ENCODE assay signal across 8 cellular contexts in genomic region chr3:71724584-71725278, GRCh38. TPM values are rescaled to one million over a fixed set of nuclear protein-coding genes. Genes with fewer than 3 reads are reported as not detected.
DNase-seq lines count a peak whose midpoint lies in the region; ATAC-seq and TF ChIP-seq lines count a peak whose summit lies in the region.

No MANE protein-coding gene starts in this region.

- H3K4ac ChIP-seq in IMR-90 (ENCODE audit: low read depth, low read length) = no peak overlapping the region

- peak overlapping the region; percentile 88 for H3K4me3 Mint-ChIP-seq in activated CD8-positive, alpha-beta memory T cell treated with anti-CD3 and anti-CD28 coated beads, Interleukin-2, amount 10 ng/mL, durations not matched to agents 7 days and 5 days

- H3K79me1 ChIP-seq in IMR-90 (ENCODE audit: low read depth in 1 of 2, low read length in 2 of 2) = no peaks in the 10 kb centered on the region

- no peak overlapping the region for H4K91ac ChIP-seq in IMR-90 (ENCODE audit: insufficient read depth, low read depth, low read length)

- H4K20me1 ChIP-seq in IMR-90 (ENCODE audit: insufficient read depth, low read length) (no peaks in the 10 kb centered on the region), fibroblast of lung (ENCODE audit: control insufficient read depth, extremely low read depth, insufficient read depth, low read length) (no peaks in the 10 kb centered on the region), neural cell (ENCODE audit: insufficient read depth) (no peaks in the 10 kb centered on the region)

- H3K79me2 ChIP-seq in fibroblast of lung (ENCODE audit: control insufficient read depth, insufficient read depth, low read length) (no peaks in the 10 kb centered on the region), neural cell (replicated peaks; ENCODE audit: insufficient read depth, low read length) (peaks cover 7% of the 10 kb centered on the region)

- no peak overlapping the region for H2BK20ac ChIP-seq in IMR-90 (ENCODE audit: low read depth, low read length)

- H2BK120ac ChIP-seq in IMR-90 (ENCODE audit: low read depth, low read length) = no peak overlapping the region

- H3K4me3 ChIP-seq in BE2C (ENCODE audit: low read depth, low read length) (peak overlapping the region; percentile 73), IMR-90 (ENCODE audit: insufficient read depth, low read depth, low read length) (peak overlapping the region; percentile 55), fibroblast of lung (replicated peaks in 1 of 4; ENCODE audit: control extremely low read depth in 1 of 4, insufficient read depth in 1 of 4, low read depth in 3 of 4, low read length in 4 of 4) (peak overlapping the region; percentile 64 to 77 (median 73)), neural cell (ENCODE audit: low read length) (peak overlapping the region; percentile 89), aorta (ENCODE audit: low read length in 2 of 2) (peak overlapping the region; percentile 93 to 97)

- H3K9me3 Mint-ChIP-seq in activated CD8-positive, alpha-beta memory T cell treated with anti-CD3 and anti-CD28 coated beads, Interleukin-2, amount 10 ng/mL, durations not matched to agents 7 days and 5 days (ENCODE audit: low read depth) = no peaks in the 10 kb centered on the region

- BruUV-seq in IMR-90 (replicated peaks; lab: Mats Ljungman, UMichigan) = no TSS peak

- DNase-seq in BE2C = peak; percentile 53
- no peak for DNase-seq in IMR-90
- DNase-seq in activated CD8-positive, alpha-beta memory T cell treated with anti-CD3 and anti-CD28 coated beads, Interleukin-2, amount 10 ng/mL, durations not matched to agents 7 days and 5 days = peak; percentile 54
- DNase-seq in fibroblast of lung (ENCODE audit: low read depth in 2 of 2) = no peak
- peak; percentile 64 to 83 for DNase-seq in aorta
- no peak for DNase-seq in amniotic stem cell (lab: John Stamatoyannopoulos, UW)

- WGBS in IMR-90 (ENCODE audit: extremely low coverage in 2 of 2, insufficient read length in 1 of 2), 2 experiments = 0% methylated on average over 18 of the region's 75 CpGs; no CpG with 5 or more reads in 1 of the 2 experiments
- WGBS in aorta, 2 donors = 1% methylated on average over 57 to 75 of the region's 75 CpGs

- no peak overlapping the region for H4K5ac ChIP-seq in IMR-90 (ENCODE audit: low read depth, low read length)

- TF ChIP-seq CTCF in BE2C (IDR thresholded peaks at IDR 0.05; ENCODE audit: low read depth, low read length) (no peak), IMR-90 (conservative IDR thresholded peaks at IDR 0.05; ENCODE audit: low read depth, low read length) (no peak), fibroblast of lung (conservative IDR thresholded peaks at IDR 0.05 in 1 of 2, IDR thresholded peaks at IDR 0.05 in 1 of 2; ENCODE audit: low read depth in 1 of 2, low read length in 2 of 2) (no peak), neural cell (IDR thresholded peaks at IDR 0.05; ENCODE audit: poor library complexity, severe bottlenecking) (peak; percentile 12)

- no peaks in the 10 kb centered on the region for H3K9me3 ChIP-seq in BE2C
- H3K9me3 ChIP-seq in IMR-90 (ENCODE audit: control insufficient read depth, insufficient read depth, low read length) = no peaks in the 10 kb centered on the region
- no peaks in the 10 kb centered on the region for H3K9me3 ChIP-seq in fibroblast of lung (ENCODE audit: control insufficient read depth, insufficient read depth, low read depth, low read length)
- H3K9me3 ChIP-seq in neural cell (ENCODE audit: low read length) = no peaks in the 10 kb centered on the region
- no peaks in the 10 kb centered on the region for H3K9me3 ChIP-seq in aorta (ENCODE audit: control insufficient read depth, low read length)

- H3K36me3 ChIP-seq in BE2C = no peaks in the 10 kb centered on the region
- no peaks in the 10 kb centered on the region for H3K36me3 ChIP-seq in IMR-90 (ENCODE audit: control insufficient read depth, insufficient read depth, low read length)
- no peaks in the 10 kb centered on the region for H3K36me3 ChIP-seq in fibroblast of lung (ENCODE audit: control insufficient read depth, insufficient read depth, low read length)
- H3K36me3 ChIP-seq in neural cell (ENCODE audit: insufficient read depth, low read length) = no peaks in the 10 kb centered on the region
- H3K36me3 ChIP-seq in aorta (ENCODE audit: control insufficient read depth in 1 of 2, insufficient read depth in 2 of 2, low read length in 1 of 2) = no peaks in the 10 kb centered on the region

- POLR2A ChIA-PET in IMR-90 (lab: Charles Lee; ENCODE audit: unreplicated experiment) = no interaction called here

- H3F3A ChIP-seq in neural cell (ENCODE audit: insufficient read depth, low read length, poor library complexity, severe bottlenecking) = no peaks in the 10 kb centered on the region

- peak overlapping the region; percentile 87 for H3K23ac ChIP-seq in IMR-90 (ENCODE audit: low read depth, low read length)

- ATAC-seq in GM19351 (IDR thresholded peaks at IDR 0.05; ENCODE audit: unreplicated experiment) (peak; percentile 43), IMR-90 (ENCODE audit: low read depth) (peak; percentile 66), aorta (ENCODE audit: low FRiP score) (peak; percentile 62)
- peak; percentile 42 for ATAC-seq in activated CD8-positive, alpha-beta memory T cell treated with anti-CD3 and anti-CD28 coated beads, Interleukin-2, amount 10 ng/mL, durations not matched to agents 7 days and 5 days

- H3K36me3 Mint-ChIP-seq in activated CD8-positive, alpha-beta memory T cell treated with anti-CD3 and anti-CD28 coated beads, Interleukin-2, amount 10 ng/mL, durations not matched to agents 7 days and 5 days = peaks cover 24% of the 10 kb centered on the region

- no peak overlapping the region; the same call in 2 of the 3 replicates for H2BK15ac ChIP-seq in IMR-90 (ENCODE audit: low read depth, low read length)

- peak overlapping the region; percentile 87 for H2AK9ac ChIP-seq in IMR-90 (replicated peaks; ENCODE audit: low read depth, low read length, poor library complexity)

- H3K9me1 ChIP-seq in IMR-90 (ENCODE audit: insufficient read depth, low read length) = peaks cover 4% of the 10 kb centered on the region; the same call in 1 of the 2 replicates

- 0 out of 2 replicates have a peak overlapping the region, but pooled peaks have one; percentile 56 for H3K14ac ChIP-seq in IMR-90 (replicated peaks; ENCODE audit: low read depth, low read length)

- H3K9me2 ChIP-seq in neural cell (ENCODE audit: insufficient read depth, low read length) = no peaks in the 10 kb centered on the region

- H2AK5ac ChIP-seq in IMR-90 (ENCODE audit: low read depth, low read length) = no peak overlapping the region

- H2AFZ ChIP-seq in IMR-90 (replicated peaks; ENCODE audit: low read length, poor library complexity) = peak overlapping the region; percentile 93
- peak overlapping the region; percentile 87 for H2AFZ ChIP-seq in fibroblast of lung (ENCODE audit: low read length)
- peak overlapping the region; percentile 54 for H2AFZ ChIP-seq in neural cell (ENCODE audit: low read depth, low read length)

- H4K8ac ChIP-seq in IMR-90 (ENCODE audit: low read depth in 2 of 2, low read length in 2 of 2) = peak overlapping the region in 1 of 2 experiments; percentile 32; a peak in 1 of 4 replicates

- H3K4me2 ChIP-seq in IMR-90 (ENCODE audit: low read depth, low read length) (peak overlapping the region; percentile 91), fibroblast of lung (ENCODE audit: extremely low read depth, insufficient read depth, low read length) (peak overlapping the region; percentile 93), neural cell (ENCODE audit: low read length) (peak overlapping the region; percentile 84)

- no peak overlapping the region for H3K56ac ChIP-seq in IMR-90 (ENCODE audit: extremely low read depth, insufficient read depth, low read length)

- peaks cover 6% of the 10 kb centered on the region for H3K27me3 ChIP-seq in BE2C
- peaks cover 61% of the 10 kb centered on the region for H3K27me3 ChIP-seq in IMR-90 (ENCODE audit: control insufficient read depth, insufficient read depth, low read length)
- peaks cover 7% of the 10 kb centered on the region for H3K27me3 ChIP-seq in fibroblast of lung (ENCODE audit: control insufficient read depth, insufficient read depth, low read length)
- peaks cover 4% of the 10 kb centered on the region for H3K27me3 ChIP-seq in neural cell (ENCODE audit: insufficient read depth, low read depth, low read length)
- no peaks in the 10 kb centered on the region for H3K27me3 ChIP-seq in aorta (ENCODE audit: control insufficient read depth in 1 of 2, insufficient read depth in 2 of 2, low read length in 1 of 2)

- TF ChIP-seq EP300 in neural cell (conservative IDR thresholded peaks at IDR 0.05; ENCODE audit: poor library complexity, severe bottlenecking) = no peak

- dilution Hi-C loops in IMR-90 (cut with HindIII; ENCODE audit: low sequenced_read_pairs, unreplicated experiment) = no loop called here

- no peaks in the 10 kb centered on the region for H3K27me3 Mint-ChIP-seq in activated CD8-positive, alpha-beta memory T cell treated with anti-CD3 and anti-CD28 coated beads, Interleukin-2, amount 10 ng/mL, durations not matched to agents 7 days and 5 days

- TF ChIP-seq POLR2A in IMR-90 (IDR thresholded peaks at IDR 0.05; ENCODE audit: low read depth, low read length) = no peak

- no peak for TF ChIP-seq RAD21 in IMR-90 (IDR thresholded peaks at IDR 0.05; ENCODE audit: low read length)
- TF ChIP-seq RAD21 in neural cell (conservative IDR thresholded peaks at IDR 0.05) = no peak

- H3K9ac ChIP-seq in IMR-90 (ENCODE audit: low read depth, low read length) (peak overlapping the region; percentile 52), fibroblast of lung (ENCODE audit: insufficient read depth, low read length) (peak overlapping the region; percentile 51), neural cell (ENCODE audit: low read length) (peak overlapping the region; percentile 69)

- intact Hi-C loops in IMR-90 (cut with micrococcal nuclease) = loop anchor here (5.0 kb wide), 1 partner anchor 1098 kb away; no protein-coding TSS in a partner anchor
- intact Hi-C loops in aorta (cut with DNase I) = loop anchor here in 1 of 2 donors (10.0 kb wide), 2 partner anchors 1120 to 1360 kb away; partner anchors contain the start of gene SHQ1

- H3K27ac ChIP-seq in IMR-90 (ENCODE audit: insufficient read depth, low read length) (no peak overlapping the region), fibroblast of lung (ENCODE audit: insufficient read depth, low read length) (no peak overlapping the region), neural cell (ENCODE audit: low read length) (no peak overlapping the region), aorta (ENCODE audit: low read depth in 1 of 2, low read length in 2 of 2) (no peak overlapping the region)

- no peak overlapping the region for H3K18ac ChIP-seq in IMR-90 (ENCODE audit: low read depth, low read length)

- CTCF ChIA-PET in IMR-90 (lab: Yijun Ruan, JAX) = interaction anchor here (0.5 to 1.6 kb wide), 2 partner anchors 14 to 1756 kb away, joined by 3 to 6 read pairs; no protein-coding TSS in a partner anchor
- CTCF ChIA-PET in activated CD8-positive, alpha-beta memory T cell treated with anti-CD3 and anti-CD28 coated beads, Interleukin-2, amount 10 ng/mL, durations not matched to agents 7 days and 5 days (lab: Charles Lee) = interaction anchor here (1.1 to 3.5 kb wide), 4 partner anchors 10 to 151 kb away, joined by 3 to 26 read pairs (median 4); no protein-coding TSS in a partner anchor

- peaks cover 6% of the 10 kb centered on the region; the same call in 1 of the 2 replicates for H3K4me1 ChIP-seq in BE2C
- H3K4me1 ChIP-seq in IMR-90 (ENCODE audit: control insufficient read depth, insufficient read depth, low read length) = peaks cover 2% of the 10 kb centered on the region; the same call in 1 of the 2 replicates
- H3K4me1 ChIP-seq in fibroblast of lung (ENCODE audit: control insufficient read depth, extremely low read depth, insufficient read depth, low read length) = peaks cover 4% of the 10 kb centered on the region
- no peaks in the 10 kb centered on the region for H3K4me1 ChIP-seq in aorta (ENCODE audit: control insufficient read depth in 1 of 2, insufficient read depth in 2 of 2, low read length in 2 of 2)

- H3K27ac Mint-ChIP-seq in activated CD8-positive, alpha-beta memory T cell treated with anti-CD3 and anti-CD28 coated beads, Interleukin-2, amount 10 ng/mL, durations not matched to agents 7 days and 5 days = peak overlapping the region; percentile 96

- H2BK5ac ChIP-seq in IMR-90 (ENCODE audit: low read depth, low read length, poor library complexity, severe bottlenecking) = no peak overlapping the region

- peaks cover 60% of the 10 kb centered on the region for H3K4me1 Mint-ChIP-seq in activated CD8-positive, alpha-beta memory T cell treated with anti-CD3 and anti-CD28 coated beads, Interleukin-2, amount 10 ng/mL, durations not matched to agents 7 days and 5 days

- in situ Hi-C loops in IMR-90 (cut with MboI; ENCODE audit: low sequenced_read_pairs) = loop anchor here (5.0 to 10.0 kb wide), 2 partner anchors 1098 to 1350 kb away; no protein-coding TSS in a partner anchor

RNA-seq across cellular contexts. Expression of gene EIF4E3, which starts 0.5 kb away (rescaled TPM):
- 0.88 TPM for polyA plus RNA-seq in BE2C (2012; ENCODE audit: insufficient read depth, insufficient read length, low read depth)
- total RNA-seq in IMR-90 (2012; rRNA removed) (0.72 and 0.83 TPM in 2 replicates), fibroblast of lung (1.8 and 2.6 TPM in 2 replicates), aorta (10 to 100 TPM; 22.2 to 29.3 TPM)
- polyA plus RNA-seq in IMR-90 (2012; rRNA removed) (0.83 and 1.1 TPM in 2 replicates), fibroblast of lung (7.6 and 12.8 TPM in 2 replicates), neural cell (9.2 and 11.4 TPM in 2 replicates), aorta (10 to 100 TPM; 10.2 to 21.7 TPM)
- polyA plus RNA-seq in IMR-90 (2012; cell fraction: cytosol; rRNA removed) = 0.16 TPM in 2 replicates
- 0.04 and 0.45 TPM in 2 replicates for polyA plus RNA-seq in IMR-90 (2012; cell fraction: nucleus; rRNA removed; ENCODE audit: low replicate concordance)
- 10 to 100 TPM; 56.5 to 61.9 TPM for total RNA-seq in activated CD8-positive, alpha-beta memory T cell treated with anti-CD3 and anti-CD28 coated beads, Interleukin-2, amount 10 ng/mL, durations not matched to agents 7 days and 5 days
- 3.3 and 5.8 TPM in 2 replicates for polyA plus RNA-seq in fibroblast of lung (2012)
- polyA minus RNA-seq in fibroblast of lung (ENCODE audit: low replicate concordance) (0.86 and 2.4 TPM in 2 replicates), neural cell (17.0 and 21.4 TPM in 2 replicates)

RNA-seq across cellular contexts. Expression of gene GPR27, which starts 28.9 kb away (rescaled TPM):
- polyA plus RNA-seq in BE2C (2012; ENCODE audit: insufficient read depth, insufficient read length, low read depth) = 17.7 TPM
- not detected in 2 replicates for total RNA-seq in IMR-90 (2012; rRNA removed)
- not detected in 2 replicates for polyA plus RNA-seq in IMR-90 (2012; rRNA removed)
- polyA plus RNA-seq in IMR-90 (2012; cell fraction: cytosol; rRNA removed) = not detected in 2 replicates
- polyA plus RNA-seq in IMR-90 (2012; cell fraction: nucleus; rRNA removed; ENCODE audit: low replicate concordance) = not detected in 2 replicates
- 1 to 10 TPM; 2.3 to 5.3 TPM for total RNA-seq in activated CD8-positive, alpha-beta memory T cell treated with anti-CD3 and anti-CD28 coated beads, Interleukin-2, amount 10 ng/mL, durations not matched to agents 7 days and 5 days
- total RNA-seq in fibroblast of lung = under 0.01 TPM in 1 of 2 replicates, not detected in the other
- polyA plus RNA-seq in fibroblast of lung = not detected in 2 replicates
- polyA plus RNA-seq in fibroblast of lung (2012) = not detected in 2 replicates
- polyA minus RNA-seq in fibroblast of lung (ENCODE audit: low replicate concordance) = not detected in 2 replicates
- polyA plus RNA-seq in neural cell = 67.8 and 69.4 TPM in 2 replicates
- polyA minus RNA-seq in neural cell = 55.2 and 59.6 TPM in 2 replicates
- total RNA-seq in aorta = 1 to 10 TPM; 1.6 to 2.1 TPM
- polyA plus RNA-seq in aorta = under 1 TPM in 1 of 2 donors, not detected in 1; 0.67 TPM

Comparison
In these comparisons a context has a peak if more than half of its experiments do, and no peak if none do; other contexts are left out.
1. DNase-seq: peak in BE2C (single experiment), activated CD8-positive, alpha-beta memory T cell treated with anti-CD3 and anti-CD28 coated beads, Interleukin-2, amount 10 ng/mL, durations not matched to agents 7 days and 5 days (single experiment) and aorta (2 of 2); none in IMR-90 (single experiment), fibroblast of lung (0 of 2) and amniotic stem cell (single experiment).
2. Peak in every context shown above with its lines, with median percentiles within 50 percentile points of each other: H3K4me3 ChIP-seq, ATAC-seq, H2AFZ ChIP-seq, H3K4me2 ChIP-seq and H3K9ac ChIP-seq.